ENCODE assay signal across 33 cellular contexts in genomic region chr5:175170899-175171298, GRCh38.
A peak's percentile ranks its signal among the peaks of the same experiment; 100 is the strongest.
DNase-seq lines count a peak whose midpoint lies in the region; ATAC-seq, FAIRE-seq and TF ChIP-seq lines count a peak whose summit lies in the region.
"Had no signal": no experiment of that assay in that cellular context is flagged by ENCODE, and none has a peak within 500 bp of the region (broad histone marks: within the 10 kb centered on the region; RNA-seq: fewer than 3 reads in every experiment).

No MANE protein-coding gene starts in this region.

- no peak for FAIRE-seq in HepG2 (lab: Jason Lieb, UNC)
- FAIRE-seq: A204.1, A549, D721Med had no signal

- WGBS in HepG2 (ENCODE audit: low lambda C conversion rate) = 0% methylated on average over 1 of the region's 1 CpG
- 71% methylated on average over 1 of the region's 1 CpG for WGBS in right lobe of liver (ENCODE audit: insufficient coverage, low coverage, low lambda C conversion rate, missing lambda C conversion rate)
- WGBS in esophagus muscularis mucosa = 80% methylated on average over 1 of the region's 1 CpG

- H3K4me3 Mint-ChIP-seq in stimulated activated naive CD8-positive, alpha-beta T cell treated with anti-CD3 and anti-CD28 coated beads, Interleukin-15, amount 100 ng/mL, for 72 hours = no peak overlapping the region
- H3K4me3 Mint-ChIP-seq: B cell; CD14-positive monocyte; CD4-positive, alpha-beta memory T cell; CD4-positive, alpha-beta T cell; CD4-positive, CD25-positive, alpha-beta regulatory T cell; CD8-positive, alpha-beta memory T cell; CD8-positive, alpha-beta T cell had no signal

- intact Hi-C loops in HepG2 (cut with micrococcal nuclease; ENCODE audit: unreplicated experiment) = no loop called here
- intact Hi-C loops in right lobe of liver (cut with DNase I) = no loop called here
- intact Hi-C loops in esophagus muscularis mucosa (cut with DNase I) = no loop called here

- H3K4me1 Mint-ChIP-seq in stimulated activated naive CD8-positive, alpha-beta T cell treated with anti-CD3 and anti-CD28 coated beads, Interleukin-15, amount 100 ng/mL, for 72 hours = no peaks in the 10 kb centered on the region
- H3K4me1 Mint-ChIP-seq: B cell; CD14-positive monocyte; CD4-positive, alpha-beta memory T cell; CD4-positive, CD25-positive, alpha-beta regulatory T cell; CD8-positive, alpha-beta memory T cell had no signal

- TF ChIP-seq POLR2A in HepG2 (IDR thresholded peaks at IDR 0.05; ENCODE audit: insufficient read depth in 1 of 2, low read depth in 2 of 2, low read length in 2 of 2) (no peak), right lobe of liver (IDR thresholded peaks at IDR 0.05) (no peak), esophagus muscularis mucosa (IDR thresholded peaks at IDR 0.05; ENCODE audit: low read depth) (no peak)

- H3K27me3 Mint-ChIP-seq in stimulated activated naive CD8-positive, alpha-beta T cell treated with anti-CD3 and anti-CD28 coated beads, Interleukin-15, amount 100 ng/mL, for 72 hours = peaks cover 11% of the 10 kb centered on the region
- H3K27me3 Mint-ChIP-seq: B cell had no signal

- POLR2A ChIA-PET in HepG2 (lab: Yijun Ruan, JAX) = no interaction called here

- in situ Hi-C loops in HepG2 (cut with HindIII; ENCODE audit: extremely low pct_ligation_motif_present, low pct_unique_long_range_greater_than_20kb) = no loop called here

- ATAC-seq in HepG2 (no peak), right lobe of liver (no peak)
- ATAC-seq in stimulated activated naive CD8-positive, alpha-beta T cell treated with anti-CD3 and anti-CD28 coated beads, Interleukin-15, amount 100 ng/mL, for 72 hours = no peak
- ATAC-seq: A549; CD8-positive, alpha-beta T cell had no signal

- no peaks in the 10 kb centered on the region for H3K79me2 ChIP-seq in HepG2 (ENCODE audit: insufficient read depth, low read length)

- H3K27me3 ChIP-seq in HepG2 (ENCODE audit: control insufficient read depth in 1 of 2, insufficient read depth in 2 of 2, low read length in 2 of 2) = no peaks in the 10 kb centered on the region
- no peaks in the 10 kb centered on the region for H3K27me3 ChIP-seq in right lobe of liver
- no peaks in the 10 kb centered on the region for H3K27me3 ChIP-seq in esophagus muscularis mucosa
- H3K27me3 ChIP-seq: BLaER1; BLaER1 treated with 17β-estradiol and CSF1 and Interleukin-3, amounts not matched to agents 10 nM and 100 nM had no signal

- H3K9me3 ChIP-seq in HepG2 (ENCODE audit: low read length) = no peaks in the 10 kb centered on the region
- no peaks in the 10 kb centered on the region for H3K9me3 ChIP-seq in right lobe of liver
- H3K9me3 ChIP-seq in esophagus muscularis mucosa = no peaks in the 10 kb centered on the region
- H3K9me3 ChIP-seq: A549; BE2C; BLaER1; BLaER1 treated with 17β-estradiol and CSF1 and Interleukin-3, amounts not matched to agents 10 nM and 100 nM; Caco-2 had no signal

- H2AFZ ChIP-seq in HepG2 (ENCODE audit: low read length) = no peak overlapping the region

- no peak overlapping the region for H3K9ac ChIP-seq in HepG2 (ENCODE audit: insufficient read depth, low read depth, low read length)
- H3K9ac ChIP-seq: BLaER1; BLaER1 treated with 17β-estradiol and CSF1 and Interleukin-3, amounts not matched to agents 10 nM and 100 nM had no signal

- H3K27ac Mint-ChIP-seq in stimulated activated naive CD8-positive, alpha-beta T cell treated with anti-CD3 and anti-CD28 coated beads, Interleukin-15, amount 100 ng/mL, for 72 hours = no peak overlapping the region
- H3K27ac Mint-ChIP-seq: B cell; CD14-positive monocyte; CD4-positive, alpha-beta memory T cell; CD4-positive, alpha-beta T cell; CD4-positive, CD25-positive, alpha-beta regulatory T cell; CD8-positive, alpha-beta memory T cell; CD8-positive, alpha-beta T cell had no signal

- H3K9me3 Mint-ChIP-seq in stimulated activated naive CD8-positive, alpha-beta T cell treated with anti-CD3 and anti-CD28 coated beads, Interleukin-15, amount 100 ng/mL, for 72 hours = no peaks in the 10 kb centered on the region
- H3K9me3 Mint-ChIP-seq: CD14-positive monocyte; CD4-positive, alpha-beta memory T cell; CD4-positive, alpha-beta T cell; CD8-positive, alpha-beta memory T cell; CD8-positive, alpha-beta T cell had no signal

- TF ChIP-seq CTCF in HepG2 (CRISPR knock-in tag; IDR thresholded peaks at IDR 0.05) = no peak
- no peak for TF ChIP-seq CTCF in right lobe of liver (IDR thresholded peaks at IDR 0.05)
- TF ChIP-seq CTCF in esophagus muscularis mucosa (IDR thresholded peaks at IDR 0.05) = no peak

- no TSS peak for BruUV-seq in HepG2 (replicated peaks; lab: Mats Ljungman, UMichigan)

- H3K4me1 ChIP-seq in HepG2 (ENCODE audit: insufficient read depth, low read length) (no peaks in the 10 kb centered on the region), right lobe of liver (no peaks in the 10 kb centered on the region), esophagus muscularis mucosa (no peaks in the 10 kb centered on the region)
- H3K4me1 ChIP-seq: A549; BE2C; BLaER1; BLaER1 treated with 17β-estradiol and CSF1 and Interleukin-3, amounts not matched to agents 10 nM and 100 nM; Caco-2 had no signal

- H3K36me3 ChIP-seq in HepG2 (replicated peaks in 1 of 2; ENCODE audit: control insufficient read depth in 1 of 2, insufficient read depth in 2 of 2, low read length in 2 of 2) (no peaks in the 10 kb centered on the region), right lobe of liver (no peaks in the 10 kb centered on the region), esophagus muscularis mucosa (no peaks in the 10 kb centered on the region)
- H3K36me3 ChIP-seq: BE2C; BLaER1; BLaER1 treated with 17β-estradiol and CSF1 and Interleukin-3, amounts not matched to agents 10 nM and 100 nM had no signal

- H4K20me1 ChIP-seq in HepG2 (ENCODE audit: insufficient read depth, low read length) = no peaks in the 10 kb centered on the region
- H4K20me1 ChIP-seq: BLaER1; BLaER1 treated with 17β-estradiol and CSF1 and Interleukin-3, amounts not matched to agents 10 nM and 100 nM had no signal

- no peak for DNase-seq in HepG2 (ENCODE audit: low spot score)
- no peak for DNase-seq in right lobe of liver
- DNase-seq in esophagus muscularis mucosa (ENCODE audit: extremely low spot score) = peak; percentile 80
- no peak for DNase-seq in stimulated activated naive CD8-positive, alpha-beta T cell treated with anti-CD3 and anti-CD28 coated beads, Interleukin-15, amount 100 ng/mL, for 72 hours
- DNase-seq: 8988T; ACHN; AML-193; BE2C; C1 segment of cervical spinal cord; Caco-2; Calu3; CD4-positive, alpha-beta memory T cell; CD4-positive, alpha-beta T cell; CD4-positive, CD25-positive, alpha-beta regulatory T cell; CD8-positive, alpha-beta memory T cell; CD8-positive, alpha-beta T cell; COR-L47; DMS 273 treated with DMSO at 0.1 percent for 48 hours; DMS153; DMS53; DMS79; DMS79 treated with DMSO at 0.1 percent for 48 hours; DND-41; EL had no signal

- TF ChIP-seq EP300 in HepG2 (IDR thresholded peaks at IDR 0.05; ENCODE audit: low read depth in 2 of 2, low read length in 2 of 2) (no peak), HepG2 (CRISPR knock-in tag; IDR thresholded peaks at IDR 0.05; ENCODE audit: borderline replicate concordance) (no peak), esophagus muscularis mucosa (IDR thresholded peaks at IDR 0.05) (no peak)

- H3K27ac ChIP-seq in HepG2 (ENCODE audit: extremely low read length, insufficient read depth, low read length) (no peak overlapping the region), right lobe of liver (no peak overlapping the region), esophagus muscularis mucosa (replicated peaks in 1 of 4) (no peak overlapping the region)
- H3K27ac ChIP-seq: 22Rv1; A549; BLaER1; BLaER1 treated with 17β-estradiol and CSF1 and Interleukin-3, amounts not matched to agents 10 nM and 100 nM; C4-2B had no signal

- no peak for TF ChIP-seq RAD21 in HepG2 (CRISPR knock-in tag; IDR thresholded peaks at IDR 0.05)

- H3K4me3 ChIP-seq in HepG2 (replicated peaks in 1 of 3; ENCODE audit: insufficient read depth in 1 of 3, low read depth in 2 of 3, low read length in 3 of 3) (no peak overlapping the region), right lobe of liver (no peak overlapping the region), esophagus muscularis mucosa (no peak overlapping the region)
- H3K4me3 ChIP-seq: A549; BLaER1; BLaER1 treated with 17β-estradiol and CSF1 and Interleukin-3, amounts not matched to agents 10 nM and 100 nM had no signal

- CTCF ChIA-PET in HepG2 (lab: Yijun Ruan, JAX; ENCODE audit: low intra/inter-chr PET ratio, low total read pairs) = no interaction called here

- no peak overlapping the region for H3K4me2 ChIP-seq in HepG2 (ENCODE audit: low read depth, low read length)
- H3K4me2 ChIP-seq: A549; BLaER1; BLaER1 treated with 17β-estradiol and CSF1 and Interleukin-3, amounts not matched to agents 10 nM and 100 nM had no signal

TF ChIP-seq in HepG2, 621 proteins besides CTCF, POLR2A, EP300 and RAD21:
- peak; percentile 83 for TF ChIP-seq CREB1 (IDR thresholded peaks at IDR 0.05)
- no peak for TF ChIP-seq CREB1 (CRISPR knock-in tag; IDR thresholded peaks at IDR 0.05)
- TF ChIP-seq ATF7 (IDR thresholded peaks at IDR 0.05) = peak; percentile 90
- TF ChIP-seq ATF7 (CRISPR knock-in tag; IDR thresholded peaks at IDR 0.05) = no peak
- TF ChIP-seq NCOR1 (IDR thresholded peaks at IDR 0.05; ENCODE audit: borderline replicate concordance, low read length) = no peak
